Comparison of ENCODE assay signal across 7 cellular contexts in the genomic region with DNA sequence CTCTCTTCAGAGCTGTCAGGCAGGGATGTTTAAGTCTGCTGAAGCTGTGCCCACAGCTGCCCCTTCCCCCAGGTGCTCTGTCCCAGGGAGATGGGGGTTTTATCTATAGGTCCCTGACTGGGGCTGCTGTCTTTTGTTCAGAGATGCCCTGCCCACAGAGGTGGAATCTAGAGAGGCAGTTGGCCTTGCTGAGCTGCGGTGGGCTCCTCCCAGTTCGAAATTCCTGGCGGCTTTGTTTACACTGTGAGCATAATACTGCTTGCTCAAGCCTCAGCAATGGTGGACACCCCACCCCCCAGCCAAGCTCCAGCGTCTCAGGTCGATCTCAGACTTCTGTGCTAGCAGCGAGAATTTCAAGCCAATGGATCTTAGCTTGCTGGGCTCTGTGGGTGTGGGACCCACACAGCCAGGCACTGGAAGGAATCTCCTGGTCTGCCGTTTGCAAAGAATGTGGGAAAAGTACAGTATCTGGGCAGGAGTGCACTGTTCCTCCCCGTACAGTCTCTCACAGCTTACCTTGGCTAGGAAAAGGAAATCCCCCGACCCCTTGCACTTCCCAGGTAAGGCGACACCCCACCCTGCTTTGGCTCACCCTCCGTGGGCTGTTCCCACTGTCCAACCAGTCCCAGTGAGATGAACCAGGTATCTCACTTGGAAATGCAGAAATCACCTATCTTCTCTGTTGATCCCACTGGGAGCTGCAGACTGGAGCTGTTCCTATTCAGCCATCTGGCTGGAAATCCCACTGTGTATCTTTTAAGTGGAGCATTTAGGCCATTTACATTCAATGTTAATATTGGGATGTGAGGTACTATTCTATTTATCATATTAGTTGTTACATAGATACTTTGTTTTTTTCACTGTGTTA. TPM values are rescaled to one million over a fixed set of nuclear protein-coding genes. Genes with fewer than 3 reads are reported as not detected.
A peak's percentile ranks its signal among the peaks of the same experiment; 100 is the strongest.
DNase-seq lines count a peak whose midpoint lies in the region; ATAC-seq, FAIRE-seq and TF ChIP-seq lines count a peak whose summit lies in the region.
"Not testable (repeated sequence)": the region's sequence is repeated elsewhere in the genome, so short reads cannot be mapped to it uniquely, and the experiment has no call there.

No MANE protein-coding gene starts in this region.

- H3K27ac ChIP-seq in GM23248; Panc1 (ENCODE audit: low read length); K562 (ENCODE audit: extremely low read depth, low read depth, low read length): not testable (repeated sequence)
- H3K27ac ChIP-seq in neuronal stem cell (replicated peaks; ENCODE audit: low read length) = peak overlapping the region; percentile 13

- peak overlapping the region; percentile 30 for H2BK12ac ChIP-seq in neuronal stem cell (ENCODE audit: low read length)

- CTCF ChIA-PET in Panc1 (lab: Charles Lee); K562 (lab: Yijun Ruan, JAX; ENCODE audit: low intra/inter-chr PET ratio): not testable (repeated sequence)

- H3K4me2 ChIP-seq in GM23248 (ENCODE audit: unreplicated experiment) = not testable (repeated sequence)
- H3K4me2 ChIP-seq in K562 (ENCODE audit: insufficient read depth, low read length) = peak overlapping the region; percentile 46
- H3K4me2 ChIP-seq in neuronal stem cell (ENCODE audit: insufficient read depth, low read length, poor library complexity, severe bottlenecking) = peak overlapping the region; percentile 40

- H3K79me2 ChIP-seq in GM23248 (ENCODE audit: insufficient read depth); K562 (ENCODE audit: control insufficient read depth, insufficient read depth, low read length): not testable (repeated sequence)

- H3K4me3 ChIP-seq in GM23248; neuronal stem cell (ENCODE audit: low read length in 2 of 2): not testable (repeated sequence)
- H3K4me3 ChIP-seq in Panc1 (ENCODE audit: low read depth in 2 of 2, low read length in 2 of 2) (peak overlapping the region; percentile 9 to 23; a peak in 2 of 4 replicates), K562 (0 out of 2 replicates have a peak overlapping the region, but pooled peaks have one; percentile 15), kidney epithelial cell (ENCODE audit: low read depth, low read length) (peak overlapping the region; percentile 7)

- not testable (repeated sequence) for H3K27me3 ChIP-seq in GM23248 (replicated peaks; ENCODE audit: insufficient read depth); Panc1 (ENCODE audit: control insufficient read depth, insufficient read depth, low read length); K562 (ENCODE audit: control insufficient read depth in 2 of 2, insufficient read depth in 2 of 2, low read length in 2 of 2); kidney epithelial cell (ENCODE audit: control insufficient read depth, insufficient read depth, low read length)
- H3K27me3 ChIP-seq in neuronal stem cell (ENCODE audit: control insufficient read depth in 3 of 3, insufficient read depth in 3 of 3, low read depth in 1 of 3, low read length in 3 of 3) = peaks cover 0 to 13% (median 0%) of the 10 kb centered on the region in 3 experiments

- WGBS in GM23248 (ENCODE audit: low coverage in 1 of 2, low lambda C conversion rate in 2 of 2, missing lambda C conversion rate in 2 of 2), 2 experiments = 47 to 51% methylated on average over 11 of the region's 11 CpGs
- WGBS in K562 (ENCODE audit: insufficient coverage, low coverage, missing lambda C conversion rate) = 0% methylated on average over 6 of the region's 11 CpGs
- WGBS in neuronal stem cell (ENCODE audit: extremely low coverage in 2 of 2, insufficient read length in 2 of 2, insufficient replicate concordance in 1 of 2), 2 donors = no CpG with 5 or more reads among the region's 11 CpGs

- H3K9me1 ChIP-seq in K562 (ENCODE audit: control insufficient read depth, insufficient read depth, low read length) = not testable (repeated sequence)

- not testable (repeated sequence) for TF ChIP-seq EP300 in K562 (IDR thresholded peaks at IDR 0.05; ENCODE audit: low read length)

- intact Hi-C loops in Panc1 (cut with micrococcal nuclease; ENCODE audit: unreplicated experiment); K562 (cut with micrococcal nuclease): not testable (repeated sequence)

- not testable (repeated sequence) for H4K8ac ChIP-seq in neuronal stem cell (ENCODE audit: low read depth, low read length)

- not testable (repeated sequence) for H4K20me1 ChIP-seq in GM23248 (ENCODE audit: insufficient read depth); K562 (replicated peaks; ENCODE audit: control insufficient read depth, insufficient read depth, low read length)

- not testable (repeated sequence) for BruUV-seq in Panc1 (replicated peaks; lab: Mats Ljungman, UMichigan); K562 (replicated peaks; lab: Mats Ljungman, UMichigan)

- TF ChIP-seq RAD21 in K562 (CRISPR knock-in tag; conservative IDR thresholded peaks at IDR 0.05 in 1 of 2, IDR thresholded peaks at IDR 0.05 in 1 of 2) = not testable (repeated sequence)

- H3K9me2 ChIP-seq in GM23248 (ENCODE audit: insufficient read depth) = not testable (repeated sequence)

- in situ Hi-C loops in GM23248 (cut with MboI); Panc1 (cut with HindIII; ENCODE audit: low pct_unique_long_range_greater_than_20kb, low sequenced_read_pairs); K562 (cut with MboI): not testable (repeated sequence)

- not testable (repeated sequence) for H2BK5ac ChIP-seq in neuronal stem cell (ENCODE audit: low read length)

- H2BK15ac ChIP-seq in neuronal stem cell (ENCODE audit: low read length) = not testable (repeated sequence)

- FAIRE-seq in K562 (lab: Jason Lieb, UNC) = not testable (repeated sequence)

- H3K79me1 ChIP-seq in neuronal stem cell (ENCODE audit: low read depth, low read length) = not testable (repeated sequence)

- not testable (repeated sequence) for H3K9me3 ChIP-seq in GM23248 (ENCODE audit: low read depth); Panc1 (ENCODE audit: control insufficient read depth, insufficient read depth, low read depth, low read length); K562 (replicated peaks; ENCODE audit: control insufficient read depth, insufficient read depth, low read depth, low read length); neuronal stem cell (replicated peaks in 1 of 2; ENCODE audit: control insufficient read depth in 2 of 2, insufficient read depth in 1 of 2, low read depth in 1 of 2, low read length in 2 of 2)

- not testable (repeated sequence) for H3K23ac ChIP-seq in neuronal stem cell (ENCODE audit: low read depth, low read length, poor library complexity)

- not testable (repeated sequence) for ATAC-seq in Panc1
- ATAC-seq in K562 = peak; percentile 60

- POLR2A ChIA-PET in Panc1 (lab: Charles Lee) = not testable (repeated sequence)
- POLR2A ChIA-PET in K562 (lab: Yijun Ruan, JAX) = interaction anchor here (0.7 to 1.6 kb wide), 6 partner anchors 8 to 388 kb away, joined by 3 to 4 read pairs (median 4); no protein-coding TSS in a partner anchor

- DNase-seq in GM23248 (peak; percentile 24), M059J (ENCODE audit: low read depth) (peak; percentile 29), K562 (ENCODE audit: extremely low read depth in 1 of 4, low spot score in 3 of 4) (peak in 1 of 4 experiments; percentile 35), fibroblast of the conjunctiva (ENCODE audit: low read depth) (peak; percentile 6)
- DNase-seq in Panc1 (ENCODE audit: low read depth, low spot score); kidney epithelial cell (ENCODE audit: low read depth); neuronal stem cell (ENCODE audit: low spot score): not testable (repeated sequence)

- not testable (repeated sequence) for H3K9ac ChIP-seq in GM23248
- H3K9ac ChIP-seq in K562 (ENCODE audit: insufficient read depth in 1 of 2, low read depth in 2 of 2, low read length in 2 of 2) (peak overlapping the region in 1 of 2 experiments; percentile 74; a peak in 2 of 4 replicates), neuronal stem cell (ENCODE audit: low read depth, low read length, poor library complexity) (peak overlapping the region; percentile 16)

- H3K14ac ChIP-seq in neuronal stem cell (ENCODE audit: low read length) = not testable (repeated sequence)

- H3K4me1 ChIP-seq in GM23248 (ENCODE audit: insufficient read depth); Panc1 (ENCODE audit: control insufficient read depth, insufficient read depth, low read length); K562 (replicated peaks in 1 of 2; ENCODE audit: control insufficient read depth in 2 of 2, insufficient read depth in 2 of 2, low read length in 2 of 2); neuronal stem cell (ENCODE audit: control insufficient read depth in 2 of 2, insufficient read depth in 1 of 2, low read depth in 1 of 2, low read length in 2 of 2): not testable (repeated sequence)

- H2AFZ ChIP-seq in GM23248 = not testable (repeated sequence)
- H2AFZ ChIP-seq in K562 (ENCODE audit: low read depth, low read length) (peak overlapping the region; percentile 74; the same call in 1 of the 2 replicates), neuronal stem cell (ENCODE audit: low read length) (peak overlapping the region; percentile 85)

- TF ChIP-seq POLR2A in K562 (conservative IDR thresholded peaks at IDR 0.05) = not testable (repeated sequence)

- H2AK5ac ChIP-seq in neuronal stem cell (ENCODE audit: low read depth, low read length) = peak overlapping the region; percentile 37

- not testable (repeated sequence) for H3F3A ChIP-seq in GM23248 (ENCODE audit: insufficient read depth)

- TF ChIP-seq CTCF in Panc1 (IDR thresholded peaks at IDR 0.05); K562 (IDR thresholded peaks at IDR 0.05 in 2 of 3, conservative IDR thresholded peaks at IDR 0.05 in 1 of 3; ENCODE audit: insufficient read depth in 2 of 3, low read depth in 1 of 3, low read length in 3 of 3); kidney epithelial cell (IDR thresholded peaks at IDR 0.05; ENCODE audit: insufficient read depth, low read length, poor library complexity, severe bottlenecking): not testable (repeated sequence)

- not testable (repeated sequence) for H2BK120ac ChIP-seq in neuronal stem cell (ENCODE audit: low read depth, low read length)

- H3K18ac ChIP-seq in neuronal stem cell (ENCODE audit: low read length) = peak overlapping the region; percentile 88

- H4K91ac ChIP-seq in neuronal stem cell (ENCODE audit: low read depth, low read length, poor library complexity) = not testable (repeated sequence)

- not testable (repeated sequence) for H3K36me3 ChIP-seq in GM23248 (ENCODE audit: low read depth); Panc1 (ENCODE audit: control insufficient read depth, insufficient read depth, low read length); K562 (ENCODE audit: control insufficient read depth, insufficient read depth, low read length); kidney epithelial cell (ENCODE audit: control insufficient read depth, insufficient read depth, low read length); neuronal stem cell (replicated peaks in 1 of 2; ENCODE audit: control insufficient read depth in 2 of 2, insufficient read depth in 2 of 2, low read length in 2 of 2)

- peak overlapping the region; percentile 76 for H3K4ac ChIP-seq in neuronal stem cell (ENCODE audit: low read length)

RNA-seq across cellular contexts. Expression of a gene that starts 24.9 kb away (rescaled TPM):
- 3.4 and 5.1 TPM in 2 replicates for total RNA-seq in GM23248 (2014; rRNA removed; shearing (Covaris generic))
- 4.2 and 4.6 TPM in 2 replicates for polyA plus RNA-seq in GM23248 (2016; fragmentation: Nextera tagmentation; extraction: Ambion mirVana)
- 7.0 and 9.0 TPM in 2 replicates for total RNA-seq in M059J (2014; rRNA removed; shearing (Covaris generic))
- total RNA-seq in Panc1 (2021; ENCODE audit: unreplicated experiment) = 5.5 TPM
- polyA plus RNA-seq in Panc1 (2012; ENCODE audit: insufficient read length) = 4.8 TPM
- 0.97 and 2.0 TPM in 2 replicates for total RNA-seq in K562 (2011; cell fraction: chromatin; rRNA removed; ENCODE audit: low replicate concordance)
- 0.50 and 1.2 TPM in 2 replicates for total RNA-seq in K562 (2011; cell fraction: nucleolus; rRNA removed)
- 1.5 and 2.1 TPM in 2 replicates for total RNA-seq in K562 (2011; cell fraction: nucleoplasm; rRNA removed)
- 0.54 and 0.61 TPM in 2 replicates for total RNA-seq in K562 (2014; rRNA removed)
- total RNA-seq in K562 (2014; rRNA removed; fragmentation: Illumina TruSeq; extraction: Trizol) = 0.51 and 0.54 TPM in 2 replicates
- total RNA-seq in K562 (2015; rRNA removed; fragmentation: Illumina TruSeq; extraction: Trizol) = 0.38 and 0.43 TPM in 2 replicates
- total RNA-seq in K562 (2021) = 0.54 and 0.66 TPM in 2 replicates
- 1.2 and 2.6 TPM in 2 replicates for polyA plus RNA-seq in K562 (2011; rRNA removed)
- 0.54 and 1.6 TPM in 2 replicates for polyA plus RNA-seq in K562 (2011; cell fraction: cytosol; rRNA removed)
- polyA plus RNA-seq in K562 (2011; cell fraction: nucleus; rRNA removed) = 1.5 and 4.8 TPM in 2 replicates
- polyA plus RNA-seq in K562 (2012) = 0.66 and 1.3 TPM in 2 replicates
- polyA plus RNA-seq in K562 (2014; fragmentation: Illumina TruSeq; extraction: Trizol) = 0.32 and 0.58 TPM in 2 replicates
- under 1 TPM; 0.14 to 0.20 TPM for polyA plus RNA-seq in K562 (2014; fragmentation: Nextera tagmentation; extraction: Ambion mirVana)
- 0.37 and 0.73 TPM in 2 replicates for polyA plus RNA-seq in K562 (2014; rRNA removed)
- polyA minus RNA-seq in K562 (2011; rRNA and poly(A)+ RNA removed) = 1.4 and 1.6 TPM in 2 replicates
- 0.86 TPM in 1 of 2 replicates, not detected in the other for polyA minus RNA-seq in K562 (2011; cell fraction: cytosol; rRNA and poly(A)+ RNA removed)
- polyA minus RNA-seq in K562 (2011; cell fraction: nucleus; rRNA and poly(A)+ RNA removed) = 0.54 and 2.3 TPM in 2 replicates
- 3.4 and 3.5 TPM in 2 replicates for total RNA-seq in kidney epithelial cell
- 0.20 TPM for polyA plus RNA-seq in neuronal stem cell (2013, experiment 1 of 2)
- 0.28 TPM for polyA plus RNA-seq in neuronal stem cell (2013, experiment 2 of 2)

RNA-seq across cellular contexts. Expression of a gene that starts 34.9 kb away (rescaled TPM):
- total RNA-seq in GM23248 (2014; rRNA removed; shearing (Covaris generic)) = 106 and 125 TPM in 2 replicates
- 329 and 335 TPM in 2 replicates for polyA plus RNA-seq in GM23248 (2016; fragmentation: Nextera tagmentation; extraction: Ambion mirVana)
- total RNA-seq in M059J (2014; rRNA removed; shearing (Covaris generic)) = 187 and 238 TPM in 2 replicates
- total RNA-seq in Panc1 (2021; ENCODE audit: unreplicated experiment) = 92.0 TPM
- 63.0 TPM for polyA plus RNA-seq in Panc1 (2012; ENCODE audit: insufficient read length)
- total RNA-seq in K562 (2011; cell fraction: chromatin; rRNA removed; ENCODE audit: low replicate concordance) = 3.7 and 7.5 TPM in 2 replicates
- 5.0 and 5.7 TPM in 2 replicates for total RNA-seq in K562 (2011; cell fraction: nucleolus; rRNA removed)
- total RNA-seq in K562 (2011; cell fraction: nucleoplasm; rRNA removed) = 9.3 and 10.8 TPM in 2 replicates
- total RNA-seq in K562 (2014; rRNA removed) = 69.2 and 75.2 TPM in 2 replicates
- 143 and 170 TPM in 2 replicates for total RNA-seq in K562 (2014; rRNA removed; fragmentation: Illumina TruSeq; extraction: Trizol)
- total RNA-seq in K562 (2015; rRNA removed; fragmentation: Illumina TruSeq; extraction: Trizol) = 117 and 127 TPM in 2 replicates
- 116 and 120 TPM in 2 replicates for total RNA-seq in K562 (2021)
- polyA plus RNA-seq in K562 (2011; rRNA removed) = 74.5 and 114 TPM in 2 replicates
- polyA plus RNA-seq in K562 (2011; cell fraction: cytosol; rRNA removed) = 13.9 and 38.6 TPM in 2 replicates
- polyA plus RNA-seq in K562 (2011; cell fraction: nucleus; rRNA removed) = 11.1 and 18.2 TPM in 2 replicates
- 122 and 246 TPM in 2 replicates for polyA plus RNA-seq in K562 (2012)
- polyA plus RNA-seq in K562 (2014; fragmentation: Illumina TruSeq; extraction: Trizol) = 117 and 126 TPM in 2 replicates
- polyA plus RNA-seq in K562 (2014; fragmentation: Nextera tagmentation; extraction: Ambion mirVana) = 100 to 1,000 TPM; 506 to 647 TPM
- 118 and 126 TPM in 2 replicates for polyA plus RNA-seq in K562 (2014; rRNA removed)
- 118 and 135 TPM in 2 replicates for polyA minus RNA-seq in K562 (2011; rRNA and poly(A)+ RNA removed)
- polyA minus RNA-seq in K562 (2011; cell fraction: cytosol; rRNA and poly(A)+ RNA removed) = 27.0 and 34.8 TPM in 2 replicates
- polyA minus RNA-seq in K562 (2011; cell fraction: nucleus; rRNA and poly(A)+ RNA removed) = 5.5 and 15.0 TPM in 2 replicates
- total RNA-seq in kidney epithelial cell = 103 and 104 TPM in 2 replicates
- polyA plus RNA-seq in neuronal stem cell (2013, experiment 1 of 2) = 98.2 TPM
- 95.9 TPM for polyA plus RNA-seq in neuronal stem cell (2013, experiment 2 of 2)
